ENCODE assay signal across 29 cellular contexts in the genomic region with DNA sequence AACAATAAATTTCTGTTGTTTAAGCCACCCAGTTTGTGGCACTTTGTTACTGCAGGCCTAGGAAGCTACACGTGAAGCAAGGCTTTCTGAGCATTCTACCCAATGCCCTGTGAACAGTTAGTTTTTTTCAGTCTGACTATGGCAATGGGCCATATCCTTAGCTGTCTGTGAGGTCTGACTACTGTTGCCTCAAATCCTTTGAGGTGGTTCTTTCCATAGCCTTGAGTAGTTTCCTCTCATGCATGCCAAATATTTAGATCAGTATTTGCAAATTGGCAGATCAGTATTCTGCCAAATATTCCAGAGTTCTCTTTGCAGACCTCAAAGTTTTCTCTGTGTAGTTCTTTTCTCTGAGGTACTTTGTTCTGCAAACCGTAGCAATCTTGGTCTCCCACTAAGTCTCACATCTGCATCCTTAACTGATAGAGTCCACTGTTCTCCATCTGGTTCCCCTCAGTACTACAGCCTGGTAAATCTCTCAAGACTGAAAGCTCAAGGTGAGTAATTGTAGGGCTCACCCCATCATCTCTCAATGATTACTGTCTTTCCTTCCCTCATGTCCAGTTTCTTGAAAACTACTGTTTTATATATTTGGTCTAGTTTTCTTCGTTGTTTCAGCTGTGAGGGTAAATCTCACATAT.
A peak's percentile ranks its signal among the peaks of the same experiment; 100 is the strongest.
DNase-seq lines count a peak whose midpoint lies in the region; ATAC-seq, FAIRE-seq and TF ChIP-seq lines count a peak whose summit lies in the region.
"Had no signal": no experiment of that assay in that cellular context is flagged by ENCODE, and none has a peak within 500 bp of the region (broad histone marks: within the 10 kb centered on the region; RNA-seq: fewer than 3 reads in every experiment).

No MANE protein-coding gene starts in this region.

- H3K4me1 ChIP-seq in astrocyte (ENCODE audit: insufficient read depth, low read length), result no peaks in the 10 kb centered on the region
- no peaks in the 10 kb centered on the region for H3K4me1 ChIP-seq in fibroblast of lung (ENCODE audit: control insufficient read depth, extremely low read depth, insufficient read depth, low read length)
- H3K4me1 ChIP-seq in tibial artery, result peaks cover 0 to 5% (median 0%) of the 10 kb centered on the region in 4 donors
- H3K4me1 ChIP-seq: sigmoid colon had no signal

- no peaks in the 10 kb centered on the region for H3K4me1 Mint-ChIP-seq in astrocyte (ENCODE audit: low read depth, unreplicated experiment)
- H3K4me1 Mint-ChIP-seq: mesothelial cell of epicardium, naive B cell had no signal

- H3K9me3 ChIP-seq in astrocyte (ENCODE audit: insufficient read depth, low read depth, low read length) (no peaks in the 10 kb centered on the region), fibroblast of lung (ENCODE audit: control insufficient read depth, insufficient read depth, low read depth, low read length) (no peaks in the 10 kb centered on the region), tibial artery (no peaks in the 10 kb centered on the region)
- H3K9me3 ChIP-seq: neutrophil, sigmoid colon had no signal

- H3K27ac Mint-ChIP-seq in astrocyte (ENCODE audit: unreplicated experiment), result no peak overlapping the region
- H3K27ac Mint-ChIP-seq: activated CD4-positive, alpha-beta memory T cell treated with anti-CD3 and anti-CD28 coated beads for 36 hours; mesothelial cell of epicardium; naive B cell had no signal

- H3K27ac ChIP-seq in astrocyte (ENCODE audit: low read depth, low read length) (no peak overlapping the region), fibroblast of lung (ENCODE audit: insufficient read depth, low read length) (no peak overlapping the region), tibial artery (no peak overlapping the region)
- H3K27ac ChIP-seq: brain microvascular endothelial cell, HL-60, neutrophil, PC-9, sigmoid colon had no signal

- no peaks in the 10 kb centered on the region for H3K36me3 ChIP-seq in astrocyte (ENCODE audit: insufficient read depth, low read length)
- H3K36me3 ChIP-seq in fibroblast of lung (ENCODE audit: control insufficient read depth, insufficient read depth, low read length), result no peaks in the 10 kb centered on the region
- no peaks in the 10 kb centered on the region for H3K36me3 ChIP-seq in tibial artery
- H3K36me3 ChIP-seq: brain microvascular endothelial cell, neutrophil, sigmoid colon had no signal

- TF ChIP-seq CTCF in astrocyte (IDR thresholded peaks at IDR 0.05; ENCODE audit: insufficient read depth, low read depth, low read length) (no peak), fibroblast of lung (conservative IDR thresholded peaks at IDR 0.05 in 1 of 2, IDR thresholded peaks at IDR 0.05 in 1 of 2; ENCODE audit: low read depth in 1 of 2, low read length in 2 of 2) (no peak), tibial artery (IDR thresholded peaks at IDR 0.05) (no peak)

- no peaks in the 10 kb centered on the region for H3K79me2 ChIP-seq in astrocyte (ENCODE audit: insufficient read depth, low read length)
- no peaks in the 10 kb centered on the region for H3K79me2 ChIP-seq in fibroblast of lung (ENCODE audit: control insufficient read depth, insufficient read depth, low read length)

- intact Hi-C loops in tibial artery (cut with DNase I; ENCODE audit: low total_unique reads), result no loop called here

- H2AFZ ChIP-seq in astrocyte (ENCODE audit: low read depth, low read length) (no peak overlapping the region), fibroblast of lung (ENCODE audit: low read length) (no peak overlapping the region)
- H2AFZ ChIP-seq: PC-9 had no signal

- H3K27me3 ChIP-seq in astrocyte (ENCODE audit: insufficient read depth, low read length), result no peaks in the 10 kb centered on the region
- no peaks in the 10 kb centered on the region for H3K27me3 ChIP-seq in fibroblast of lung (ENCODE audit: control insufficient read depth, insufficient read depth, low read length)
- no peaks in the 10 kb centered on the region for H3K27me3 ChIP-seq in tibial artery
- H3K27me3 ChIP-seq: brain microvascular endothelial cell, neutrophil, sigmoid colon had no signal

- no peak overlapping the region for H3K4me2 ChIP-seq in astrocyte (ENCODE audit: low read length)
- H3K4me2 ChIP-seq in fibroblast of lung (ENCODE audit: extremely low read depth, insufficient read depth, low read length), result no peak overlapping the region
- H3K4me2 ChIP-seq: PC-9 had no signal

- H3K27me3 Mint-ChIP-seq in astrocyte (ENCODE audit: low read depth, unreplicated experiment), result no peaks in the 10 kb centered on the region
- H3K27me3 Mint-ChIP-seq: activated CD4-positive, alpha-beta memory T cell treated with anti-CD3 and anti-CD28 coated beads for 36 hours; naive B cell had no signal

- no peak overlapping the region for H3K4me3 ChIP-seq in astrocyte (ENCODE audit: insufficient read depth, low read depth, low read length)
- H3K4me3 ChIP-seq in fibroblast of lung (replicated peaks in 1 of 4; ENCODE audit: control extremely low read depth in 1 of 4, insufficient read depth in 1 of 4, low read depth in 3 of 4, low read length in 4 of 4), result no peak overlapping the region
- no peak overlapping the region for H3K4me3 ChIP-seq in skeletal muscle cell (ENCODE audit: low read depth, low read length)
- no peak overlapping the region for H3K4me3 ChIP-seq in tibial artery
- H3K4me3 ChIP-seq: PC-9, sigmoid colon had no signal

- H3K4me3 Mint-ChIP-seq in astrocyte (ENCODE audit: unreplicated experiment), result no peak overlapping the region
- H3K4me3 Mint-ChIP-seq: activated CD4-positive, alpha-beta memory T cell treated with anti-CD3 and anti-CD28 coated beads for 36 hours; mesothelial cell of epicardium; naive B cell had no signal

- H4K20me1 ChIP-seq in astrocyte (ENCODE audit: insufficient read depth, low read length), result no peaks in the 10 kb centered on the region
- H4K20me1 ChIP-seq in fibroblast of lung (ENCODE audit: control insufficient read depth, extremely low read depth, insufficient read depth, low read length), result no peaks in the 10 kb centered on the region

- peak; percentile 50 for FAIRE-seq in astrocyte (lab: Jason Lieb, UNC)
- FAIRE-seq: colon had no signal

- ATAC-seq in GM21786 (IDR thresholded peaks at IDR 0.05; ENCODE audit: unreplicated experiment), result no peak
- no peak for ATAC-seq in HG02870 (IDR thresholded peaks at IDR 0.05; ENCODE audit: unreplicated experiment)

- H3K9me3 Mint-ChIP-seq in astrocyte (ENCODE audit: unreplicated experiment), result no peaks in the 10 kb centered on the region
- H3K9me3 Mint-ChIP-seq: activated CD4-positive, alpha-beta memory T cell treated with anti-CD3 and anti-CD28 coated beads for 36 hours; mesothelial cell of epicardium had no signal

- peak; percentile 23 for DNase-seq in EH (ENCODE audit: low read depth)
- DNase-seq in astrocyte (ENCODE audit: low read depth), result peak; percentile 71
- peak; percentile 17 to 73 for DNase-seq in fibroblast of lung (ENCODE audit: low read depth in 2 of 2)
- peak; percentile 32 for DNase-seq in skeletal muscle cell (ENCODE audit: low read depth)
- DNase-seq in tibial artery, result no peak
- no peak for DNase-seq in SIG-M5 treated with dmso at 0.1 percent for 504 hours (lab: John Stamatoyannopoulos, UW; ENCODE audit: unreplicated experiment)
- DNase-seq: activated CD4-positive, alpha-beta memory T cell treated with anti-CD3 and anti-CD28 coated beads for 36 hours; activated CD4-positive, alpha-beta T cell treated with anti-CD3 and anti-CD28 coated beads for 1 hour; activated CD8-positive, alpha-beta memory T cell treated with anti-CD3 and anti-CD28 coated beads, Interleukin-2, amount 50 U/mL, for 4 hours; activated naive CD4-positive, alpha-beta T cell; brain microvascular endothelial cell; Calu3; foreskin fibroblast; head of caudate nucleus; naive B cell; NCI-H1436; NCI-H2081; NK-92 treated with Interleukin-12 subunit alpha and Interleukin-12 subunit beta, amount 100 ng/mL, for 24 hours; PC-9; SHP77; sigmoid colon; stimulated activated CD4-positive, alpha-beta T cell treated with anti-CD3 and anti-CD28 coated beads, Interleukin-4, amount 100 ng/mL, for 1 hour; trophoblast cell had no signal

- H3K9ac ChIP-seq in astrocyte (ENCODE audit: low read length) (no peak overlapping the region), fibroblast of lung (ENCODE audit: insufficient read depth, low read length) (no peak overlapping the region)

- no peaks in the 10 kb centered on the region for H3K36me3 Mint-ChIP-seq in astrocyte (ENCODE audit: low read depth, unreplicated experiment)
- H3K36me3 Mint-ChIP-seq: activated CD4-positive, alpha-beta memory T cell treated with anti-CD3 and anti-CD28 coated beads for 36 hours; mesothelial cell of epicardium; naive B cell had no signal

Comparison
In these comparisons a context has a peak if more than half of its experiments do, and no peak if none do; other contexts are left out.
1. DNase-seq: peak in EH (single experiment), astrocyte (single experiment), fibroblast of lung (2 of 2) and skeletal muscle cell (single experiment); none in tibial artery (0 of 2) and SIG-M5 treated with dmso at 0.1 percent for 504 hours (single experiment).